In the genomic region with DNA sequence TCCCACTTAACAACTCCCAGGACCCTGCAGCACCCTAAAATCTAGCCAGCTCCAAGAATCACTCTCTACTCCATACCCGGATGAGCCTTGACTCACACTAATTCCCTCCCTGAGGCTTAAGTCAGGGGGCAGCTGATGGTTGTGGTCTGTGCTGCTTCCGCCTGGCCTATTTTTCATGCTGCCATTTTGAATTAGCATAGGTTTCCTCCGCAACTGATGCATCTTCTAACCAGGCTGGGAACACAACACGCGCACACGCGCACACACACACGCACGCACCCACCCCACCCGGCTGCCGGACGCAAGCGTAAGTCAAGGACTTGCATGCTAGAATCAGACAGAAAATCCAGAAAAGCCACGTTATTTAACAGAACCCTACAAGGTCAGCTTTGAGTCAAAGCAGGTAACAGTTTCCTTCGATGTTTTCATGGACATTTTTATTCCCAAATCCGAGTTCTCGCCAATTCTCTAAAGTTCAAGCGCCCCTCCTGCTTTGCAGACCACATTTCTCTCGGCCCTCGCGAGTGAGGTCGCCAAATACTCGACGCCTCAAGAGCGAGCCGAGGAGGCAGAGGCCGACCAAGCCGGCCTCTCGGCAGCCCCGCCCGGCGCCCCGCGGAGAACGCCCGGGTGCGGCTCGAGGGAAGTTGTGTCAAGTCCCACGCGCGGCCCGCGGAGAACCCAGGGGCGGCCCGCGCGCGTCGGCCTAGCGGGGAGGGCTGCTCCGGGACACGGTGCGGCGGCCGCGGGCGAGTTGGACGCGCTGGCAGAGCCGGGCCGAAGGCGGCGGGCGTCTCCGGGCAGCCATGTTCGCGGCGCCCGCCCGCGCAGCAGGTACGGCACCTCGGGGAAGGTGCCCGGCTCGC, we compare ENCODE assay signal across 8 cellular contexts. TPM values are rescaled to one million over a fixed set of nuclear protein-coding genes. Genes with fewer than 3 reads are reported as not detected.
DNase-seq lines count a peak whose midpoint lies in the region; ATAC-seq and TF ChIP-seq lines count a peak whose summit lies in the region.

No MANE protein-coding gene starts in this region.

- in situ Hi-C loops in mammary epithelial cell (cut with MboI; ENCODE audit: low sequenced_read_pairs in 2 of 2): no loop called here

- intact Hi-C loops in mammary epithelial cell (cut with micrococcal nuclease): loop anchor here (1.0 to 10.0 kb wide), 2 partner anchors 38 to 76 kb away; partner anchors contain the start of gene FKBP14
- intact Hi-C loops in sigmoid colon (cut with DNase I): loop anchor here (1.0 kb wide), 1 partner anchor 40 kb away; the partner anchor contains the start of gene PLEKHA8

- CTCF ChIA-PET in mammary epithelial cell (lab: Charles Lee; ENCODE audit: low non-redundant PET): no interaction called here

- H3K27ac ChIP-seq in HUES48 (ENCODE audit: low read depth, low read length) (peak overlapping the region; percentile 93), SU-DHL-6 (ENCODE audit: low read depth, low read length) (no peak overlapping the region), mammary epithelial cell (ENCODE audit: insufficient read depth, low read depth, low read length) (peak overlapping the region; percentile 57), sigmoid colon (peak overlapping the region; percentile 84 to 98 (median 91))

- H3K79me2 ChIP-seq in SU-DHL-6 (ENCODE audit: insufficient read depth, low read length) (no peaks in the 10 kb centered on the region), mammary epithelial cell (ENCODE audit: insufficient read depth, low read length) (peaks cover 44% of the 10 kb centered on the region)

- dilution Hi-C loops in mammary epithelial cell (cut with HindIII; ENCODE audit: low sequenced_read_pairs): no loop called here

- no TSS peak for BruUV-seq in mammary epithelial cell (replicated peaks; lab: Mats Ljungman, UMichigan)

- H4K20me1 ChIP-seq in SU-DHL-6 (ENCODE audit: low read depth, low read length) (no peaks in the 10 kb centered on the region), mammary epithelial cell (ENCODE audit: insufficient read depth, low read length) (no peaks in the 10 kb centered on the region)

- no peak for TF ChIP-seq POLR2A in sigmoid colon (IDR thresholded peaks at IDR 0.05)

- WGBS in mammary epithelial cell (ENCODE audit: low coverage, missing lambda C conversion rate): 20% methylated on average over 20 of the region's 75 CpGs
- 11 to 16% methylated on average over 75 of the region's 75 CpGs for whole genome bisulfite sequencing in sigmoid colon, 2 donors

- no peak for TF ChIP-seq CTCF in SU-DHL-6 (IDR thresholded peaks at IDR 0.05; ENCODE audit: insufficient read depth, low read length, poor library complexity, severe bottlenecking)
- TF ChIP-seq CTCF in mammary epithelial cell (conservative IDR thresholded peaks at IDR 0.05 in 1 of 2, IDR thresholded peaks at IDR 0.05 in 1 of 2; ENCODE audit: extremely low read depth in 1 of 2, insufficient read depth in 1 of 2, low read depth in 1 of 2, low read length in 2 of 2): no peak
- no peak for TF ChIP-seq CTCF in sigmoid colon (IDR thresholded peaks at IDR 0.05)

- no peaks in the 10 kb centered on the region for H3K9me3 ChIP-seq in HUES48 (ENCODE audit: control insufficient read depth, insufficient read depth, low read length)
- H3K9me3 ChIP-seq in SU-DHL-6 (ENCODE audit: insufficient read depth, low read length): no peaks in the 10 kb centered on the region
- H3K9me3 ChIP-seq in mammary epithelial cell (replicated peaks; ENCODE audit: insufficient read depth, low read length): no peaks in the 10 kb centered on the region
- peaks cover 2% of the 10 kb centered on the region for H3K9me3 ChIP-seq in iPS-18c (ENCODE audit: control insufficient read depth, insufficient read depth, low read length)
- peaks cover 0 to 5% (median 3%) of the 10 kb centered on the region in 4 donors for H3K9me3 ChIP-seq in sigmoid colon

- peak; percentile 41 for DNase-seq in DMS153 treated with DMSO at 0.1 percent for 48 hours (lab: John Stamatoyannopoulos, UW; ENCODE audit: unreplicated experiment)
- peak; percentile 63 for DNase-seq in mammary epithelial cell
- DNase-seq in sigmoid colon: peak; percentile 78
- DNase-seq in cortex of kidney (lab: John Stamatoyannopoulos, UW): no peak

- H3F3A ChIP-seq in SU-DHL-6 (ENCODE audit: insufficient read depth): no peaks in the 10 kb centered on the region

- no peaks in the 10 kb centered on the region; the same call in 1 of the 2 replicates for H3K36me3 ChIP-seq in HUES48 (ENCODE audit: control insufficient read depth, insufficient read depth, low read length)
- H3K36me3 ChIP-seq in SU-DHL-6 (ENCODE audit: low read length): no peaks in the 10 kb centered on the region
- no peaks in the 10 kb centered on the region for H3K36me3 ChIP-seq in mammary epithelial cell (ENCODE audit: insufficient read depth, low read length)
- H3K36me3 ChIP-seq in sigmoid colon: no peaks in the 10 kb centered on the region

- H3K9ac ChIP-seq in HUES48 (ENCODE audit: low read depth, low read length) (peak overlapping the region; percentile 71), SU-DHL-6 (ENCODE audit: low read length) (no peak overlapping the region), mammary epithelial cell (ENCODE audit: insufficient read depth, low read length) (peak overlapping the region; percentile 61)

- no peak for TF ChIP-seq EP300 in sigmoid colon (IDR thresholded peaks at IDR 0.05)

- H3K4me2 ChIP-seq in SU-DHL-6 (ENCODE audit: low read depth, low read length, poor library complexity, severe bottlenecking) (peak overlapping the region; percentile 51), mammary epithelial cell (ENCODE audit: insufficient read depth, low read depth, low read length) (peak overlapping the region; percentile 98)

- H3K4me1 ChIP-seq in HUES48 (ENCODE audit: control insufficient read depth, insufficient read depth, low read length) (peaks cover 11% of the 10 kb centered on the region), mammary epithelial cell (ENCODE audit: insufficient read depth, low read length) (peaks cover 21% of the 10 kb centered on the region), sigmoid colon (peaks cover 0 to 27% (median 15%) of the 10 kb centered on the region in 4 donors)

- H3K9me2 ChIP-seq in SU-DHL-6 (replicated peaks; ENCODE audit: insufficient read depth, low read length): no peaks in the 10 kb centered on the region

- peak overlapping the region; percentile 97 for H3K4me3 ChIP-seq in HUES48 (ENCODE audit: low read depth, low read length)
- H3K4me3 ChIP-seq in SU-DHL-6 (ENCODE audit: insufficient read depth, low read length, poor library complexity, severe bottlenecking): peak overlapping the region; percentile 12
- H3K4me3 ChIP-seq in mammary epithelial cell (replicated peaks in 1 of 3; ENCODE audit: insufficient read depth in 1 of 3, low read depth in 2 of 3, low read length in 3 of 3): peak overlapping the region; percentile 87 to 99 (median 97)
- H3K4me3 ChIP-seq in iPS-18c (ENCODE audit: insufficient read depth, low read depth, low read length): peak overlapping the region; percentile 90
- H3K4me3 ChIP-seq in sigmoid colon: peak overlapping the region; percentile 86 to 99 (median 92)

- H3K27me3 ChIP-seq in HUES48 (ENCODE audit: control insufficient read depth, insufficient read depth, low read length) (no peaks in the 10 kb centered on the region), SU-DHL-6 (ENCODE audit: low read length) (0 out of 2 replicates have a peak, but pooled peaks cover 4% of the 10 kb centered on the region), mammary epithelial cell (ENCODE audit: insufficient read depth, low read length) (no peaks in the 10 kb centered on the region), sigmoid colon (no peaks in the 10 kb centered on the region)

- ATAC-seq in GM21390 (IDR thresholded peaks at IDR 0.05; ENCODE audit: unreplicated experiment): peak; percentile 37

- no peak overlapping the region for H2AFZ ChIP-seq in SU-DHL-6 (ENCODE audit: low read depth, low read length, severe bottlenecking)
- peak overlapping the region; percentile 94 for H2AFZ ChIP-seq in mammary epithelial cell (ENCODE audit: low read depth, low read length)

RNA-seq across cellular contexts. Expression of gene SCRN1, which starts 1.0 kb away (rescaled TPM):
- total RNA-seq in mammary epithelial cell (10 to 100 TPM; 44.5 to 49.7 TPM), sigmoid colon (10 to 100 TPM; 44.5 to 55.0 (median 51.0) TPM)
- polyA plus RNA-seq in mammary epithelial cell (43.9 TPM), sigmoid colon (10 to 100 TPM in 1 of 3 donors, 1 to 10 TPM in 2; 5.1 to 12.8 (median 9.0) TPM)
- 69.1 TPM for polyA minus RNA-seq in mammary epithelial cell

RNA-seq across cellular contexts. Expression of gene FKBP14, which starts 37.9 kb away (rescaled TPM):
- total RNA-seq in mammary epithelial cell: 10 to 100 TPM; 29.7 to 37.4 TPM
- 11.2 TPM for polyA plus RNA-seq in mammary epithelial cell
- polyA minus RNA-seq in mammary epithelial cell: 4.3 TPM
- 10 to 100 TPM in 2 of 4 donors, 1 to 10 TPM in 2; 6.3 to 11.4 (median 9.4) TPM for total RNA-seq in sigmoid colon
- polyA plus RNA-seq in sigmoid colon: 1 to 10 TPM; 1.8 to 4.0 (median 2.4) TPM

RNA-seq across cellular contexts. Expression of gene PLEKHA8, which starts 39.6 kb away (rescaled TPM):
- 10 to 100 TPM; 11.7 to 14.8 TPM for total RNA-seq in mammary epithelial cell
- 4.2 TPM for polyA plus RNA-seq in mammary epithelial cell
- 7.5 TPM for polyA minus RNA-seq in mammary epithelial cell
- total RNA-seq in sigmoid colon: 10 to 100 TPM in 2 of 4 donors, 1 to 10 TPM in 2; 7.7 to 12.2 (median 9.1) TPM
- polyA plus RNA-seq in sigmoid colon: 1 to 10 TPM; 3.2 to 5.2 (median 4.8) TPM

Comparison
In these comparisons a context has a peak if more than half of its experiments do, and no peak if none do; other contexts are left out.
1. H3K4me3 ChIP-seq: peak in every context shown above with its lines; median percentile 97 in HUES48; 97 in mammary epithelial cell; 92 in sigmoid colon; 90 in iPS-18c; 12 in SU-DHL-6.